In genomic region chr3:181383760-181384159, GRCh38 we compare ENCODE assay signal across 1 cellular context.
TF ChIP-seq lines count a peak whose summit lies in the region.

No MANE protein-coding gene starts in this region.

TF ChIP-seq in WTC11, 78 proteins besides CTCF, POLR2A, EP300 and RAD21 (continued from another document):
- TF ChIP-seq TP53 (CRISPR knock-in tag; IDR thresholded peaks at IDR 0.05) (0 out of 2 replicates have a peak, but pooled peaks have one; percentile 34), TEAD4 (CRISPR knock-in tag; IDR thresholded peaks at IDR 0.05) (no peak), RORB (CRISPR knock-in tag; IDR thresholded peaks at IDR 0.05) (no peak), ZNF423 (CRISPR knock-in tag; IDR thresholded peaks at IDR 0.05) (peak; percentile 66), STAT6 (CRISPR knock-in tag; conservative IDR thresholded peaks at IDR 0.05; ENCODE audit: low read depth) (no peak), SP1 (CRISPR knock-in tag; conservative IDR thresholded peaks at IDR 0.05) (peak; percentile 50; the same call in 1 of the 2 replicates)
TF ChIP-seq in WTC11: peak in this region for 3.
